8 cellular contexts compared by ENCODE assay signal in the genomic region with DNA sequence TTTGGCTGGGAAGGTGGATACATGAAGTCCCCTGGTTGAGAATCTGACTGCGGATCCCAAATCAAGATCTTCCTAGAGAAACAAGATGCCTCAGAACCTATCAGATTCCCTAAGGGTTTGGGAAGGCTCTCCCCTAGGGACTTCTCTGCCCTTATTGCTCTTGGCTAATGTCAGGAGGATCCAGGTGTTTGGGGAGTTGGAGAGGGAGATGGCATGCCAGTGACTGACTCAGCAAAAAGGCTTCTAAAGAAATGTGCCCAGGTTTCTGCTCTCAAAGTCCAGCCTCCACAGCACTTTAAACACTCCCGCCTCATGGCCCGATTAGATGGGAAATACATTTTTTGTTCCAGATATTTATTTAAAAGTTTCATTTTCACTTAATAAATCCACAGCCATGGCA.
"Had no signal": no experiment of that assay in that cellular context is flagged by ENCODE, and none has a peak within 500 bp of the region (broad histone marks: within the 10 kb centered on the region; RNA-seq: fewer than 3 reads in every experiment).

No MANE protein-coding gene starts in this region.

- ATAC-seq: HCT116, K562 had no signal

- H3K9me3 ChIP-seq: HAP-1 had no signal

- H3K36me3 ChIP-seq: HAP-1 had no signal

- H3K4me1 ChIP-seq: HAP-1 had no signal

- FAIRE-seq: HTR-8/SVneo, K562 had no signal

- H3K4me3 Mint-ChIP-seq: HFFc6 had no signal

- DNase-seq: GOT3, H7, HFFc6, KG1 had no signal

- H3K27ac Mint-ChIP-seq: HFFc6 had no signal

- H3K4me3 ChIP-seq: HAP-1, K562 had no signal

- H3K9me3 Mint-ChIP-seq: HFFc6 had no signal
